ENCODE assay signal across 19 cellular contexts in genomic region chr7:47799529-47799928, GRCh38.
A peak's percentile ranks its signal among the peaks of the same experiment; 100 is the strongest.
DNase-seq lines count a peak whose midpoint lies in the region; ATAC-seq, FAIRE-seq and TF ChIP-seq lines count a peak whose summit lies in the region.
"Had no signal": no experiment of that assay in that cellular context is flagged by ENCODE, and none has a peak within 500 bp of the region (broad histone marks: within the 10 kb centered on the region; RNA-seq: fewer than 3 reads in every experiment).

No MANE protein-coding gene starts in this region.

- intact Hi-C loops in HepG2 (cut with micrococcal nuclease; ENCODE audit: unreplicated experiment): no loop called here
- intact Hi-C loops in right lobe of liver (cut with DNase I): no loop called here
- intact Hi-C loops in Panc1 (cut with micrococcal nuclease; ENCODE audit: unreplicated experiment): no loop called here

- H4K20me1 ChIP-seq in HepG2 (ENCODE audit: insufficient read depth, low read length): no peaks in the 10 kb centered on the region
- no peaks in the 10 kb centered on the region for H4K20me1 ChIP-seq in MM.1S (ENCODE audit: insufficient read depth, low read length)

- CTCF ChIA-PET in HepG2 (lab: Yijun Ruan, JAX; ENCODE audit: low intra/inter-chr PET ratio, low total read pairs): no interaction called here
- CTCF ChIA-PET in Panc1 (lab: Charles Lee): no interaction called here

- H3K4me2 ChIP-seq in HepG2 (ENCODE audit: low read depth, low read length) (no peak overlapping the region), MM.1S (ENCODE audit: low read depth, low read length) (no peak overlapping the region)
- H3K4me2 ChIP-seq: A549 had no signal

- 90% methylated on average over 6 of the region's 6 CpGs for WGBS in HepG2 (ENCODE audit: low lambda C conversion rate)
- 80% methylated on average over 1 of the region's 6 CpGs for WGBS in right lobe of liver (ENCODE audit: insufficient coverage, low coverage, low lambda C conversion rate, missing lambda C conversion rate)

- no peaks in the 10 kb centered on the region for H3K9me3 ChIP-seq in HepG2 (ENCODE audit: low read length)
- H3K9me3 ChIP-seq in right lobe of liver: no peaks in the 10 kb centered on the region
- peaks cover 3% of the 10 kb centered on the region; the same call in 1 of the 2 replicates for H3K9me3 ChIP-seq in Panc1 (ENCODE audit: control insufficient read depth, insufficient read depth, low read depth, low read length)
- no peaks in the 10 kb centered on the region for H3K9me3 ChIP-seq in MM.1S (replicated peaks; ENCODE audit: insufficient read depth, low read length)
- H3K9me3 ChIP-seq: A549, Caco-2 had no signal

- in situ Hi-C loops in HepG2 (cut with HindIII; ENCODE audit: extremely low pct_ligation_motif_present, low pct_unique_long_range_greater_than_20kb): no loop called here
- in situ Hi-C loops in Panc1 (cut with HindIII; ENCODE audit: low pct_unique_long_range_greater_than_20kb, low sequenced_read_pairs): no loop called here

- TF ChIP-seq CTCF in HepG2 (CRISPR knock-in tag; IDR thresholded peaks at IDR 0.05) (no peak), right lobe of liver (IDR thresholded peaks at IDR 0.05) (no peak), Panc1 (IDR thresholded peaks at IDR 0.05) (no peak), MM.1S (IDR thresholded peaks at IDR 0.05; ENCODE audit: low read length) (no peak)

- H3K4me1 ChIP-seq in HepG2 (ENCODE audit: insufficient read depth, low read length): peaks cover 53% of the 10 kb centered on the region
- peaks cover 0 to 7% (median 0%) of the 10 kb centered on the region in 4 donors for H3K4me1 ChIP-seq in right lobe of liver
- H3K4me1 ChIP-seq in Panc1 (ENCODE audit: control insufficient read depth, insufficient read depth, low read length): peaks cover 24% of the 10 kb centered on the region
- peaks cover 11% of the 10 kb centered on the region for H3K4me1 ChIP-seq in MM.1S (ENCODE audit: low read length)
- H3K4me1 ChIP-seq: HAP-1 had no signal

- TF ChIP-seq EP300 in HepG2 (IDR thresholded peaks at IDR 0.05; ENCODE audit: low read depth in 2 of 2, low read length in 2 of 2) (no peak), HepG2 (CRISPR knock-in tag; IDR thresholded peaks at IDR 0.05; ENCODE audit: borderline replicate concordance) (no peak)

- POLR2A ChIA-PET in HepG2 (lab: Yijun Ruan, JAX) (no interaction called here), Panc1 (lab: Charles Lee) (no interaction called here)

- H3K79me2 ChIP-seq in HepG2 (ENCODE audit: insufficient read depth, low read length) (no peaks in the 10 kb centered on the region), MM.1S (ENCODE audit: low read length) (no peaks in the 10 kb centered on the region)

- ATAC-seq in HepG2 (no peak), right lobe of liver (no peak), Panc1 (no peak), GM21529 (IDR thresholded peaks at IDR 0.05; ENCODE audit: unreplicated experiment) (no peak), GM18520 (IDR thresholded peaks at IDR 0.05; ENCODE audit: unreplicated experiment) (no peak)
- ATAC-seq: A549, GM12878, K562 had no signal

- H3K9ac ChIP-seq in HepG2 (ENCODE audit: insufficient read depth, low read depth, low read length) (no peak overlapping the region), MM.1S (ENCODE audit: low read length) (no peak overlapping the region)
- H3K9ac ChIP-seq: GM23248 had no signal

- TF ChIP-seq RAD21 in HepG2 (CRISPR knock-in tag; IDR thresholded peaks at IDR 0.05): no peak

- H2AFZ ChIP-seq in HepG2 (ENCODE audit: low read length): no peak overlapping the region
- no peak overlapping the region for H2AFZ ChIP-seq in MM.1S (ENCODE audit: low read length)
- H2AFZ ChIP-seq: GM23248 had no signal

- FAIRE-seq in HepG2 (lab: Jason Lieb, UNC): no peak
- FAIRE-seq: A549, D721Med, GM12878, K562 had no signal

- H3K27ac ChIP-seq in HepG2 (ENCODE audit: extremely low read length, insufficient read depth, low read length): no peak overlapping the region
- no peak overlapping the region for H3K27ac ChIP-seq in right lobe of liver
- H3K27ac ChIP-seq in Panc1 (ENCODE audit: low read length): peak overlapping the region; percentile 79
- H3K27ac ChIP-seq in MM.1S (ENCODE audit: low read length): no peak overlapping the region
- H3K27ac ChIP-seq: 22Rv1, C4-2B, GM23248 had no signal

- BruUV-seq in HepG2 (replicated peaks; lab: Mats Ljungman, UMichigan): no TSS peak
- BruUV-seq in Panc1 (replicated peaks; lab: Mats Ljungman, UMichigan): no TSS peak

- DNase-seq in HepG2 (ENCODE audit: low spot score): no peak
- no peak for DNase-seq in right lobe of liver
- no peak for DNase-seq in Panc1 (ENCODE audit: low read depth, low spot score)
- peak; percentile 56 for DNase-seq in islet precursor cell
- DNase-seq in anterior cingulate cortex (lab: John Stamatoyannopoulos, UW): no peak
- DNase-seq in MM.1S: no peak
- DNase-seq: AML-193; Caco-2; CD4-positive, alpha-beta T cell; GM23248 had no signal

- TF ChIP-seq POLR2A in HepG2 (IDR thresholded peaks at IDR 0.05; ENCODE audit: insufficient read depth in 1 of 2, low read depth in 2 of 2, low read length in 2 of 2) (no peak), right lobe of liver (IDR thresholded peaks at IDR 0.05) (no peak)

- H3F3A ChIP-seq in MM.1S (ENCODE audit: insufficient read depth, low read length): no peaks in the 10 kb centered on the region

- no peaks in the 10 kb centered on the region for H3K9me2 ChIP-seq in MM.1S (replicated peaks; ENCODE audit: insufficient read depth, low read length)

- no peak overlapping the region for H3K4me3 ChIP-seq in HepG2 (replicated peaks in 1 of 3; ENCODE audit: insufficient read depth in 1 of 3, low read depth in 2 of 3, low read length in 3 of 3)
- no peak overlapping the region for H3K4me3 ChIP-seq in right lobe of liver
- no peak overlapping the region for H3K4me3 ChIP-seq in Panc1 (ENCODE audit: low read depth in 2 of 2, low read length in 2 of 2)
- H3K4me3 ChIP-seq in MM.1S (ENCODE audit: low read length): no peak overlapping the region
- H3K4me3 ChIP-seq: A549, GM12878, GM23248, HAP-1, K562 had no signal

- H3K36me3 ChIP-seq in HepG2 (replicated peaks in 1 of 2; ENCODE audit: control insufficient read depth in 1 of 2, insufficient read depth in 2 of 2, low read length in 2 of 2): no peaks in the 10 kb centered on the region
- H3K36me3 ChIP-seq in right lobe of liver: no peaks in the 10 kb centered on the region
- H3K36me3 ChIP-seq in Panc1 (ENCODE audit: control insufficient read depth, insufficient read depth, low read length): no peaks in the 10 kb centered on the region
- no peaks in the 10 kb centered on the region for H3K36me3 ChIP-seq in MM.1S (replicated peaks; ENCODE audit: insufficient read depth, low read length)
- H3K36me3 ChIP-seq: HAP-1 had no signal

- H3K27me3 ChIP-seq in HepG2 (ENCODE audit: control insufficient read depth in 1 of 2, insufficient read depth in 2 of 2, low read length in 2 of 2) (no peaks in the 10 kb centered on the region), right lobe of liver (no peaks in the 10 kb centered on the region), Panc1 (ENCODE audit: control insufficient read depth, insufficient read depth, low read length) (no peaks in the 10 kb centered on the region), MM.1S (replicated peaks; ENCODE audit: insufficient read depth, low read length) (no peaks in the 10 kb centered on the region)

TF ChIP-seq in HepG2, 621 proteins besides CTCF, POLR2A, EP300 and RAD21:
- TF ChIP-seq ZNF7 (CRISPR knock-in tag; IDR thresholded peaks at IDR 0.05): 0 out of 2 replicates have a peak, but pooled peaks have one; percentile 22
- no peak for TF ChIP-seq PPARG (CRISPR knock-in tag; conservative IDR thresholded peaks at IDR 0.05)
